Comparison of ENCODE assay signal across 14 cellular contexts in genomic region chr2:106745468-106745867, GRCh38.
DNase-seq lines count a peak whose midpoint lies in the region; ATAC-seq lines count a peak whose summit lies in the region.
"Had no signal": no experiment of that assay in that cellular context is flagged by ENCODE, and none has a peak within 500 bp of the region (broad histone marks: within the 10 kb centered on the region; RNA-seq: fewer than 3 reads in every experiment).

No MANE protein-coding gene starts in this region.

- ATAC-seq in GM18868 (IDR thresholded peaks at IDR 0.05; ENCODE audit: unreplicated experiment): no peak
- ATAC-seq: natural killer cell treated with Interleukin-12 subunit alpha and Interleukin-12 subunit beta and Interleukin-15 and Interleukin-18, amount 100 ng/mL, for 72 hours had no signal

- peak; percentile 99 for DNase-seq in DMS 273 (lab: John Stamatoyannopoulos, UW; ENCODE audit: unreplicated experiment)
- peak; percentile 89 for DNase-seq in NCI-H1105 (lab: John Stamatoyannopoulos, UW)
- peak; percentile 96 to 99 for DNase-seq in NCI-H524 (lab: John Stamatoyannopoulos, UW)
- peak; percentile 96 for DNase-seq in cerebellar cortex (ENCODE audit: low spot score)
- no peak for DNase-seq in posterior vena cava (ENCODE audit: low spot score)
- DNase-seq in HuH-7.5 (ENCODE audit: low spot score): no peak
- DNase-seq in Ammon's horn (ENCODE audit: low spot score): no peak
- DNase-seq: activated B cell treated with CpG ODN at 0.5 μM for 24 hours, anterior cingulate cortex, NCI-H1930, stomach, T-helper 1 cell had no signal

- intact Hi-C loops in posterior vena cava (cut with DNase I): no loop called here

Comparison
In these comparisons a context has a peak if more than half of its experiments do, and no peak if none do; other contexts are left out.
1. DNase-seq: peak in DMS 273 (single experiment), NCI-H1105 (single experiment), NCI-H524 (2 of 2) and cerebellar cortex (single experiment); none in posterior vena cava (single experiment), HuH-7.5 (single experiment) and Ammon's horn (single experiment).